Comparison of ENCODE assay signal across 8 cellular contexts in genomic region chr11:46352063-46352841, GRCh38. TPM values are rescaled to one million over a fixed set of nuclear protein-coding genes. Genes with fewer than 3 reads are reported as not detected.
A peak's percentile ranks its signal among the peaks of the same experiment; 100 is the strongest.
DNase-seq lines count a peak whose midpoint lies in the region; TF ChIP-seq lines count a peak whose summit lies in the region.

No MANE protein-coding gene starts in this region.

- H3K4me1 ChIP-seq in BE2C (peaks cover 2% of the 10 kb centered on the region; the same call in 1 of the 2 replicates), mucosa of stomach (ENCODE audit: control insufficient read depth, insufficient read depth, low read length) (peaks cover 51% of the 10 kb centered on the region)

- peak; percentile 70 for TF ChIP-seq CTCF in BE2C (IDR thresholded peaks at IDR 0.05; ENCODE audit: low read depth, low read length)

- DNase-seq in BE2C (peak; percentile 53), dermis blood vessel endothelial cell (peak; percentile 72), NCI-H2171 (lab: John Stamatoyannopoulos, UW) (no peak), mesenteric fat pad (ENCODE audit: low spot score) (no peak)
- DNase-seq in activated CD4-positive, alpha-beta T cell treated with anti-CD3 and anti-CD28 coated beads, Interleukin-2, amount 50 U/mL, for 48 hours: peak; percentile 78 to 83
- peak; percentile 75 for DNase-seq in stimulated activated naive CD4-positive, alpha-beta T cell treated with Interleukin-2 at 50 U/mL for 16 hours (lab: John Stamatoyannopoulos, UW)

- peak overlapping the region; percentile 58 for H3K9ac ChIP-seq in mucosa of stomach (ENCODE audit: low read length)

- H3K9me3 ChIP-seq in BE2C (no peaks in the 10 kb centered on the region), KOPT-K1 (ENCODE audit: insufficient read depth, low read length, poor library complexity, severe bottlenecking) (no peaks in the 10 kb centered on the region), mucosa of stomach (ENCODE audit: control insufficient read depth, low read length) (no peaks in the 10 kb centered on the region)

- H3K27me3 ChIP-seq in BE2C (no peaks in the 10 kb centered on the region), mucosa of stomach (ENCODE audit: control insufficient read depth, insufficient read depth, low read length) (no peaks in the 10 kb centered on the region)

- H3K27ac ChIP-seq in KOPT-K1 (ENCODE audit: low read depth, low read length, poor library complexity, severe bottlenecking): peak overlapping the region; percentile 52

- no peaks in the 10 kb centered on the region for H3K36me3 ChIP-seq in BE2C
- H3K36me3 ChIP-seq in KOPT-K1 (ENCODE audit: insufficient read depth, low read length): peaks cover 30% of the 10 kb centered on the region
- no peaks in the 10 kb centered on the region for H3K36me3 ChIP-seq in mucosa of stomach (ENCODE audit: control insufficient read depth, insufficient read depth, low read length)

- no peak overlapping the region for H3K4me3 ChIP-seq in BE2C (ENCODE audit: low read depth, low read length)
- H3K4me3 ChIP-seq in mucosa of stomach (ENCODE audit: low read length): no peak overlapping the region

RNA-seq across cellular contexts. Expression of gene DGKZ, which starts 5.0 kb away (rescaled TPM):
- 74.7 TPM for polyA plus RNA-seq in BE2C (2012; ENCODE audit: insufficient read depth, insufficient read length, low read depth)
- total RNA-seq in dermis blood vessel endothelial cell (79.8 and 86.2 TPM in 2 replicates), mesenteric fat pad (54.3 TPM)

RNA-seq across cellular contexts. Expression of gene MDK, which starts 29.2 kb away (rescaled TPM):
- polyA plus RNA-seq in BE2C (2012; ENCODE audit: insufficient read depth, insufficient read length, low read depth): 215 TPM
- total RNA-seq in dermis blood vessel endothelial cell (46.1 and 59.6 TPM in 2 replicates), mesenteric fat pad (13.9 TPM)

RNA-seq across cellular contexts. Expression of gene CHRM4, which starts 39.3 kb away (rescaled TPM):
- polyA plus RNA-seq in BE2C (2012; ENCODE audit: insufficient read depth, insufficient read length, low read depth): not detected
- total RNA-seq in dermis blood vessel endothelial cell: 0.09 and 0.17 TPM in 2 replicates
- total RNA-seq in mesenteric fat pad: not detected

Comparison
In these comparisons a context has a peak if more than half of its experiments do, and no peak if none do; other contexts are left out.
1. DNase-seq: peak in BE2C (single experiment), activated CD4-positive, alpha-beta T cell treated with anti-CD3 and anti-CD28 coated beads, Interleukin-2, amount 50 U/mL, for 48 hours (2 of 2), dermis blood vessel endothelial cell (single experiment) and stimulated activated naive CD4-positive, alpha-beta T cell treated with Interleukin-2 at 50 U/mL for 16 hours (single experiment); none in NCI-H2171 (single experiment) and mesenteric fat pad (single experiment).